In genomic region chr16:2882460-2883026, GRCh38 we compare ENCODE assay signal across 8 cellular contexts. TPM values are rescaled to one million over a fixed set of nuclear protein-coding genes. Genes with fewer than 3 reads are reported as not detected.
DNase-seq lines count a peak whose midpoint lies in the region; TF ChIP-seq lines count a peak whose summit lies in the region.

No MANE protein-coding gene starts in this region.

- peak overlapping the region; percentile 33 for H2AFZ ChIP-seq in H9 (ENCODE audit: low read length)
- peak overlapping the region; percentile 85 for H2AFZ ChIP-seq in neural progenitor cell (replicated peaks)

- H4K8ac ChIP-seq in H9 (replicated peaks; ENCODE audit: insufficient read length, low read depth, low read length), result no peak overlapping the region

- H3K9ac ChIP-seq in H9 (ENCODE audit: extremely low read depth, insufficient read length, low read length), result no peak overlapping the region
- no peak overlapping the region for H3K9ac ChIP-seq in neural progenitor cell

- H3T11ph ChIP-seq in H9 (ENCODE audit: low read length), result no peak overlapping the region

- H3K36me3 ChIP-seq in neural progenitor cell, result no peaks in the 10 kb centered on the region

- no peaks in the 10 kb centered on the region for H3K27me3 ChIP-seq in H9 (ENCODE audit: insufficient read depth, low read length)
- peaks cover 27% of the 10 kb centered on the region for H3K27me3 ChIP-seq in neural progenitor cell

- H3F3A ChIP-seq in neural progenitor cell (ENCODE audit: low read depth), result peaks cover 5% of the 10 kb centered on the region

- TF ChIP-seq CTCF in H9 (conservative IDR thresholded peaks at IDR 0.05) (no peak), neural progenitor cell (IDR thresholded peaks at IDR 0.05) (no peak)

- no peak overlapping the region for H2BK15ac ChIP-seq in H9 (ENCODE audit: low read depth, low read length)

- no peak overlapping the region for H3K4ac ChIP-seq in H9 (ENCODE audit: low read depth, low read length)

- H2BK20ac ChIP-seq in H9 (ENCODE audit: low read depth, low read length, poor library complexity, severe bottlenecking), result no peak overlapping the region

- H3K36me3 Mint-ChIP-seq in H9 (ENCODE audit: insufficient read depth in 1 of 3, low read depth in 3 of 3) (peaks cover 0 to 2% (median 0%) of the 10 kb centered on the region in 3 experiments; a peak in 1 of 7 replicates), neural progenitor cell (no peaks in the 10 kb centered on the region)

- peak; percentile 68; the same call in 1 of the 2 replicates for TF ChIP-seq POLR2A in Raji (IDR thresholded peaks at IDR 0.05; ENCODE audit: insufficient read depth, low read depth, low read length)

- H4K20me1 ChIP-seq in H9 (ENCODE audit: control insufficient read depth, insufficient read depth, insufficient read length) (no peaks in the 10 kb centered on the region), neural progenitor cell (ENCODE audit: low read depth) (peaks cover 5% of the 10 kb centered on the region)

- no peak overlapping the region for H4K91ac ChIP-seq in H9 (ENCODE audit: insufficient read length, low read depth, low read length)

- H3K56ac ChIP-seq in H9 (ENCODE audit: insufficient read length, low read depth, low read length), result no peak overlapping the region

- no CpG with 5 or more reads among the region's 34 CpGs for WGBS in H9 (ENCODE audit: extremely low coverage, insufficient read length, low lambda C conversion rate)

- H3K27ac ChIP-seq in H9 (ENCODE audit: insufficient read length, low read depth, low read length) (no peak overlapping the region), neural progenitor cell (no peak overlapping the region)

- H3K14ac ChIP-seq in H9 (ENCODE audit: insufficient read depth, low read length), result no peak overlapping the region

- H3K9me3 ChIP-seq in H9 (ENCODE audit: control insufficient read depth, low read depth, low read length) (no peaks in the 10 kb centered on the region), neural progenitor cell (ENCODE audit: low read depth) (no peaks in the 10 kb centered on the region)

- H3K4me2 ChIP-seq in H9 (ENCODE audit: insufficient read depth, insufficient read length, low read length) (peak overlapping the region; percentile 59), neural progenitor cell (peak overlapping the region; percentile 87)

- no peak overlapping the region for H3K23ac ChIP-seq in H9 (ENCODE audit: insufficient read length, low read depth, low read length)

- H3K9me3 Mint-ChIP-seq in H9, result peaks cover 0 to 7% of the 10 kb centered on the region in 2 experiments; a peak in 3 of 5 replicates
- H3K9me3 Mint-ChIP-seq in neural progenitor cell, result peaks cover 4% of the 10 kb centered on the region

- H3K23me2 ChIP-seq in H9 (ENCODE audit: insufficient read length, low read depth, low read length, poor library complexity, severe bottlenecking), result peaks cover 6% of the 10 kb centered on the region

- H3K4me3 ChIP-seq in neural progenitor cell, result peak overlapping the region; percentile 71

- no peak overlapping the region for H2AK5ac ChIP-seq in H9 (ENCODE audit: insufficient read length, low read length)

- H3K4me1 Mint-ChIP-seq in H9, result peaks cover 5 to 6% of the 10 kb centered on the region in 2 experiments
- peaks cover 7% of the 10 kb centered on the region for H3K4me1 Mint-ChIP-seq in neural progenitor cell

- H3K4me1 ChIP-seq in H9 (ENCODE audit: insufficient read depth, low read length) (no peaks in the 10 kb centered on the region), neural progenitor cell (no peaks in the 10 kb centered on the region)

- H3K4me3 Mint-ChIP-seq in H9, result peak overlapping the region; percentile 82 to 90
- peak overlapping the region; percentile 95 for H3K4me3 Mint-ChIP-seq in neural progenitor cell

- H3K27me3 Mint-ChIP-seq in H9 (ENCODE audit: low read depth), result peaks cover 26% of the 10 kb centered on the region
- peaks cover 16% of the 10 kb centered on the region for H3K27me3 Mint-ChIP-seq in neural progenitor cell (ENCODE audit: insufficient read depth, low read depth)

- no peak overlapping the region for H2BK5ac ChIP-seq in H9 (ENCODE audit: insufficient read length, low read length)

- peak overlapping the region; percentile 80 for H3K18ac ChIP-seq in H9 (ENCODE audit: insufficient read length, low read depth, low read length)

- no peaks in the 10 kb centered on the region for H3K79me2 ChIP-seq in H9 (ENCODE audit: insufficient read depth, low read length)
- H3K79me2 ChIP-seq in neural progenitor cell (ENCODE audit: low read depth), result peaks cover 16% of the 10 kb centered on the region

- H2BK12ac ChIP-seq in H9 (ENCODE audit: insufficient read length, low read depth, low read length), result no peak overlapping the region

- no peak overlapping the region for H4K5ac ChIP-seq in H9 (ENCODE audit: insufficient read length, low read depth, low read length)

- DNase-seq in ELR (ENCODE audit: low read depth) (peak; percentile 98), H9 (peak; percentile 98), M059J (ENCODE audit: low read depth) (peak; percentile 98), foreskin melanocyte (peak; percentile 98), neural progenitor cell (ENCODE audit: low spot score) (peak; percentile 98), stromal cell of bone marrow (ENCODE audit: low read depth) (peak; percentile 99)
- DNase-seq in activated naive CD4-positive, alpha-beta T cell treated with Interleukin-2 at 50 U/mL for 16 hours, result peak; percentile 97

- no peak overlapping the region for H2BK120ac ChIP-seq in H9 (ENCODE audit: low read depth, low read length, poor library complexity, severe bottlenecking)

- H3K79me1 ChIP-seq in H9 (ENCODE audit: insufficient read depth, low read depth, low read length, poor library complexity, severe bottlenecking), result no peaks in the 10 kb centered on the region

- peak overlapping the region; percentile 70 to 96 (median 96); a peak in 6 of 7 replicates for H3K27ac Mint-ChIP-seq in H9
- peak overlapping the region; percentile 29 for H3K27ac Mint-ChIP-seq in neural progenitor cell

RNA-seq across cellular contexts. Expression of gene FLYWCH2, which starts 0.5 kb away (rescaled TPM):
- total RNA-seq in H9 (2021) (16.5 and 20.9 TPM in 2 replicates), neural progenitor cell (ENCODE audit: low replicate concordance) (15.8 and 46.5 TPM in 2 replicates)
- 97.4 and 112 TPM in 2 replicates for total RNA-seq in M059J (2014; rRNA removed; shearing (Covaris generic))

RNA-seq across cellular contexts. Expression of gene PRSS22, which starts 24.6 kb away (rescaled TPM):
- total RNA-seq in H9 (2021) (1.9 and 2.4 TPM in 2 replicates), neural progenitor cell (ENCODE audit: low replicate concordance) (not detected in 2 replicates)
- total RNA-seq in M059J (2014; rRNA removed; shearing (Covaris generic)), result not detected in 2 replicates

RNA-seq across cellular contexts. Expression of gene FLYWCH1, which starts 29.2 kb away (rescaled TPM):
- 12.5 and 13.0 TPM in 2 replicates for total RNA-seq in H9 (2021)
- total RNA-seq in M059J (2014; rRNA removed; shearing (Covaris generic)), result 27.0 and 34.0 TPM in 2 replicates
- 5.1 and 16.1 TPM in 2 replicates for total RNA-seq in neural progenitor cell (ENCODE audit: low replicate concordance)

RNA-seq across cellular contexts. Expression of gene ZG16B, which starts 52.4 kb away (rescaled TPM):
- total RNA-seq in H9 (2021), result not detected in 2 replicates
- 0.12 and 3.9 TPM in 2 replicates for total RNA-seq in M059J (2014; rRNA removed; shearing (Covaris generic))
- not detected in 2 replicates for total RNA-seq in neural progenitor cell (ENCODE audit: low replicate concordance)
